7 cellular contexts compared by ENCODE assay signal in genomic region chr12:674272-674781, GRCh38. TPM values are rescaled to one million over a fixed set of nuclear protein-coding genes. Genes with fewer than 3 reads are reported as not detected.
DNase-seq lines count a peak whose midpoint lies in the region; ATAC-seq and TF ChIP-seq lines count a peak whose summit lies in the region.

No MANE protein-coding gene starts in this region.

- H3K4me3 ChIP-seq in fibroblast of mammary gland (ENCODE audit: control insufficient read depth, low read depth, low read length) (no peak overlapping the region), thymus (ENCODE audit: low read length) (no peak overlapping the region)

- peak; percentile 70 for ATAC-seq in GM19372 (IDR thresholded peaks at IDR 0.05; ENCODE audit: low read depth, unreplicated experiment)
- ATAC-seq in HG03159 (IDR thresholded peaks at IDR 0.05; ENCODE audit: unreplicated experiment), result peak; percentile 84
- ATAC-seq in activated CD4-positive, CD25-positive, alpha-beta regulatory T cell treated with anti-CD3 and anti-CD28 coated beads, Interleukin-2, amount 50 U/mL, for 24 hours, result peak; percentile 98 to 99
- no peak for ATAC-seq in left ventricle myocardium superior

- intact Hi-C loops in left ventricle myocardium superior (cut with micrococcal nuclease), result no loop called here

- H3K27me3 ChIP-seq in thymus (ENCODE audit: control insufficient read depth, insufficient read depth), result no peaks in the 10 kb centered on the region

- no peaks in the 10 kb centered on the region for H3K9me3 ChIP-seq in thymus (ENCODE audit: control insufficient read depth)

- DNase-seq in fibroblast of mammary gland (ENCODE audit: low read depth) (peak; percentile 24), NCI-H2081 treated with DMSO at 0.1 percent for 48 hours (lab: John Stamatoyannopoulos, UW) (no peak), left ventricle myocardium superior (no peak)

- peaks cover 32% of the 10 kb centered on the region for H3K4me1 ChIP-seq in thymus (ENCODE audit: control insufficient read depth, insufficient read depth, low read length)

- WGBS in thymus, result 6% methylated on average over 4 of the region's 4 CpGs

- TF ChIP-seq CTCF in fibroblast of mammary gland (conservative IDR thresholded peaks at IDR 0.05; ENCODE audit: control insufficient read depth, insufficient read depth, low read depth, low read length), result no peak

- H3K36me3 ChIP-seq in thymus (ENCODE audit: control insufficient read depth, insufficient read depth), result no peaks in the 10 kb centered on the region

- H3K27ac ChIP-seq in thymus (ENCODE audit: low read depth), result peak overlapping the region; percentile 90

RNA-seq across cellular contexts. Expression of gene NINJ2, which starts 11.1 kb away (rescaled TPM):
- polyA plus RNA-seq in thymus, result 11.5 TPM
- total RNA-seq in left ventricle myocardium superior, result 5.3 TPM
